In the genomic region with DNA sequence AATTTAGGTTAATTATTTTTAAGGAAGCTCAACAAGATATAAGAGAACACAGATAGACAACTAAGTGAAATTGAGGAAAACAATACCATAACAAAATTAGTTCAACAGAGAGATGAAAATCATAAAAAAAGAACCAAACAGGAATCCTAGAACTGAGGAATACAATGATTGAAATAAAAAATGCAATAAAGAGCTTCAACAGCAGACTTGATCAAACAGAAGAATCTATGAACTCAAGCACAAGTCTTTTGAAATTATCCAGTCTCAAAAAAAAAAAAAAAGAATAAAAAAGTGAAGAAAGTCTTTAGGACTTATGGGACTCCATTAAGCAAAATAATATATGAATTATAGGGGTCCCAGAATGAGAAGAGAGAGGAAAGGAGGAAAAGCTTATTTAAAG, we compare ENCODE assay signal across 28 cellular contexts.
"Had no signal": no experiment of that assay in that cellular context is flagged by ENCODE, and none has a peak within 500 bp of the region (broad histone marks: within the 10 kb centered on the region; RNA-seq: fewer than 3 reads in every experiment).

No MANE protein-coding gene starts in this region.

- H3K4me1 ChIP-seq: neural progenitor cell, parathyroid adenoma, psoas muscle, spleen, suprapubic skin, testis, tibial artery, transverse colon, upper lobe of right lung, uterus had no signal

- H3K9me3 ChIP-seq: testis had no signal

- H3K79me2 ChIP-seq: parathyroid adenoma had no signal

- H3K4me2 ChIP-seq: neural progenitor cell, smooth muscle cell had no signal

- DNase-seq: natural killer cell; occipital lobe; ovary; posterior cingulate gyrus; psoas muscle; right cardiac atrium; spleen; stimulated activated CD4-positive, alpha-beta T cell treated with anti-CD3 and anti-CD28 coated beads, Interleukin-12 subunit alpha, Interleukin-12 subunit beta, amount 100 ng/mL, for 4 hours; stimulated activated CD4-positive, alpha-beta T cell treated with anti-CD3 and anti-CD28 coated beads, Interleukin-1b, Interleukin-23, amount 100 ng/mL, for 48 hours; stimulated activated CD4-positive, alpha-beta T cell treated with anti-CD3 and anti-CD28 coated beads, Interleukin-4, amount 100 ng/mL, for 1 hour; stimulated activated CD4-positive, alpha-beta T cell treated with anti-CD3 and anti-CD28 coated beads, Interleukin-4, amount 100 ng/mL, for 4 hours; stimulated activated CD8-positive, alpha-beta memory T cell treated with anti-CD3 and anti-CD28 coated beads, Interleukin-4, amount 100 ng/mL, for 48 hours; stimulated activated naive CD4-positive, alpha-beta T cell; stimulated activated naive CD8-positive, alpha-beta T cell treated with anti-CD3 and anti-CD28 coated beads, Interleukin-15, amount 100 ng/mL, for 72 hours; stimulated activated naive CD8-positive, alpha-beta T cell treated with anti-CD3 and anti-CD28 coated beads, Interleukin-15, Interleukin-2, amounts not matched to agents 100 U/mL and 50 U/mL, for 24 hours; substantia nigra; testis; tibial artery; transverse colon; upper lobe of right lung; uterus had no signal

- H2AFZ ChIP-seq: neural progenitor cell, parathyroid adenoma had no signal

- ATAC-seq: natural killer cell; psoas muscle; right cardiac atrium; sciatic nerve; stimulated activated memory B cell treated with anti-CD40 and anti-IgM and Interleukin-4, amounts not matched to agents 10 μg/mL and 1 μg/mL and 100 μg/mL, for 72 hours; stimulated activated naive CD8-positive, alpha-beta T cell treated with anti-CD3 and anti-CD28 coated beads, Interleukin-15, amount 100 ng/mL, for 72 hours; stimulated activated naive CD8-positive, alpha-beta T cell treated with anti-CD3 and anti-CD28 coated beads, Interleukin-15, Interleukin-2, amounts not matched to agents 100 U/mL and 50 U/mL, for 24 hours; upper lobe of right lung had no signal

- H3K9ac ChIP-seq: neural progenitor cell, parathyroid adenoma had no signal

- H3K4me3 ChIP-seq: neural progenitor cell, ovary, psoas muscle, skin epidermis, smooth muscle cell, spleen, suprapubic skin, testis, tibial artery, transverse colon, upper lobe of right lung, uterus had no signal

- H3K36me3 ChIP-seq: neural progenitor cell, ovary, spleen, suprapubic skin, tibial artery, transverse colon, upper lobe of right lung, uterus had no signal

- H3K27ac ChIP-seq: neural progenitor cell, ovary, parathyroid adenoma, psoas muscle, skin epidermis, spleen, suprapubic skin, testis, tibial artery, transverse colon, upper lobe of right lung, uterus had no signal

- H3K27me3 ChIP-seq: neural progenitor cell, ovary, spleen, suprapubic skin, testis, tibial artery, transverse colon, upper lobe of right lung, uterus had no signal
